12 cellular contexts compared by ENCODE assay signal in the genomic region with DNA sequence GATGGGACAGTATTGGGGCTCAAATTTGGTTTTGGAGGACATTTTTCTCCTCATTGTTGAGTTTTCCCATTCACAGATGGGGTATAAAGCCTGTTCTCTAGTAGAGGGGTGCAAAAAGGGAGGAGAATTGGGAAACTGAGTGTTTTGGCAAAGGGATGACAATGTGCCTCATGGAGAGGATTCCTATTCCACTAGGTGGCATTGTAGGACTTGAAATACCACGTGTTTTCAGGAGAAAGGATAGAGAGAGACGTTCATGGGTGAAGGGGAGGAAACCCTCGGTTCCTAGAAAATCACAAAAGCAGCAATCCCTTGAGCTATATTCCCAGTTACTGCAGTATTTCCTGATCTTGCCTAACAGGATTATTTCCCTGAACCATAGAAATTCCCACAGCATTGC.
A peak's percentile ranks its signal among the peaks of the same experiment; 100 is the strongest.
DNase-seq lines count a peak whose midpoint lies in the region; ATAC-seq, FAIRE-seq and TF ChIP-seq lines count a peak whose summit lies in the region.
"Had no signal": no experiment of that assay in that cellular context is flagged by ENCODE, and none has a peak within 500 bp of the region (broad histone marks: within the 10 kb centered on the region; RNA-seq: fewer than 3 reads in every experiment).

No MANE protein-coding gene starts in this region.

- H3K36me3 Mint-ChIP-seq in T-helper 17 cell (ENCODE audit: low read depth) = no peaks in the 10 kb centered on the region

- TF ChIP-seq RAD21 in Ishikawa (IDR thresholded peaks at IDR 0.05; ENCODE audit: low read depth) = peak; percentile 52

- no peak for TF ChIP-seq POLR2A in lower leg skin (IDR thresholded peaks at IDR 0.05)

- ATAC-seq in HG03175 (IDR thresholded peaks at IDR 0.05; ENCODE audit: unreplicated experiment) (no peak), T-helper 17 cell (no peak)

- intact Hi-C loops in lower leg skin (cut with DNase I; ENCODE audit: low total_unique reads) = no loop called here

- H3K9me3 ChIP-seq in T-helper 17 cell (ENCODE audit: control insufficient read depth, low read length, poor library complexity, severe bottlenecking) = peaks cover 20% of the 10 kb centered on the region

- TF ChIP-seq EP300 in Ishikawa (IDR thresholded peaks at IDR 0.05; ENCODE audit: borderline replicate concordance) = no peak

- H3K4me3 Mint-ChIP-seq in T-helper 17 cell = no peak overlapping the region
- H3K4me3 Mint-ChIP-seq: immature natural killer cell had no signal

- in situ Hi-C loops in SK-MEL-5 (cut with HindIII; ENCODE audit: low pct_unique_long_range_greater_than_20kb, low sequenced_read_pairs) = no loop called here

- 58 to 65% methylated on average over 3 of the region's 3 CpGs for WGBS in lower leg skin, 2 donors

- H3K27me3 Mint-ChIP-seq in T-helper 17 cell = no peaks in the 10 kb centered on the region

- TF ChIP-seq CTCF in D721Med (IDR thresholded peaks at IDR 0.05; ENCODE audit: insufficient read depth, missing control alignments) = peak; percentile 7
- TF ChIP-seq CTCF in lower leg skin (IDR thresholded peaks at IDR 0.05) = no peak

- H3K4me1 Mint-ChIP-seq in T-helper 17 cell = no peaks in the 10 kb centered on the region
- H3K4me1 Mint-ChIP-seq: immature natural killer cell had no signal

- H3K4me3 ChIP-seq in lower leg skin (ENCODE audit: low read depth, poor library complexity, severe bottlenecking) = no peak overlapping the region

- no peak overlapping the region for H3K27ac Mint-ChIP-seq in T-helper 17 cell
- H3K27ac Mint-ChIP-seq: immature natural killer cell had no signal

- DNase-seq in D721Med (ENCODE audit: insufficient read length, low spot score) = no peak
- DNase-seq in SK-MEL-5 (ENCODE audit: low read depth, low spot score) = peak; percentile 54
- peak; percentile 3 for DNase-seq in glomerular visceral epithelial cell (ENCODE audit: extremely low spot score)
- no peak for DNase-seq in lower leg skin (ENCODE audit: low spot score in 2 of 2)
- no peak for DNase-seq in LoVo (ENCODE audit: low spot score)
- no peak for DNase-seq in T-helper 17 cell
- DNase-seq: aorta, immature natural killer cell, NCI-H524 treated with DMSO at 0.1 percent for 48 hours had no signal

- no peak for FAIRE-seq in D721Med (lab: Jason Lieb, UNC)
- FAIRE-seq: GM12892 had no signal

TF ChIP-seq in Ishikawa, 13 proteins besides CTCF, POLR2A, EP300 and RAD21:
- TF ChIP-seq FOXM1 (IDR thresholded peaks at IDR 0.05; ENCODE audit: borderline replicate concordance, low read depth) (no peak), TAF1 (IDR thresholded peaks at IDR 0.05; ENCODE audit: low read depth) (no peak), TCF12 (IDR thresholded peaks at IDR 0.05; ENCODE audit: low read depth) (no peak), NFIC (IDR thresholded peaks at IDR 0.05) (no peak), YY1 (IDR thresholded peaks at IDR 0.05; ENCODE audit: low read depth) (no peak), ZBTB7A (IDR thresholded peaks at IDR 0.05; ENCODE audit: low read depth) (no peak)
- TF ChIP-seq, protein P1, sequence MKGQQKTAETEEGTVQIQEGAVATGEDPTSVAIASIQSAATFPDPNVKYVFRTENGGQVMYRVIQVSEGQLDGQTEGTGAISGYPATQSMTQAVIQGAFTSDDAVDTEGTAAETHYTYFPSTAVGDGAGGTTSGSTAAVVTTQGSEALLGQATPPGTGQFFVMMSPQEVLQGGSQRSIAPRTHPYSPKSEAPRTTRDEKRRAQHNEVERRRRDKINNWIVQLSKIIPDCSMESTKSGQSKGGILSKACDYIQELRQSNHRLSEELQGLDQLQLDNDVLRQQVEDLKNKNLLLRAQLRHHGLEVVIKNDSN (IDR thresholded peaks at IDR 0.05) = no peak
TF ChIP-seq in Ishikawa: peak in this region for 0.

Comparison
In these comparisons a context has a peak if more than half of its experiments do, and no peak if none do; other contexts are left out.
1. DNase-seq: peak in SK-MEL-5 (single experiment) and glomerular visceral epithelial cell (single experiment); none in D721Med (single experiment), lower leg skin (0 of 2), LoVo (single experiment) and T-helper 17 cell (0 of 3).